Comparison of ENCODE assay signal across 10 cellular contexts in genomic region chr15:31358957-31359721, GRCh38. TPM values are rescaled to one million over a fixed set of nuclear protein-coding genes. Genes with fewer than 3 reads are reported as not detected.
DNase-seq lines count a peak whose midpoint lies in the region; ATAC-seq lines count a peak whose summit lies in the region.
"Had no signal": no experiment of that assay in that cellular context is flagged by ENCODE, and none has a peak within 500 bp of the region (broad histone marks: within the 10 kb centered on the region; RNA-seq: fewer than 3 reads in every experiment).

No MANE protein-coding gene starts in this region.

- H3K9me3 Mint-ChIP-seq in central memory CD8-positive, alpha-beta T cell: no peaks in the 10 kb centered on the region
- H3K9me3 Mint-ChIP-seq in naive thymus-derived CD8-positive, alpha-beta T cell: no peaks in the 10 kb centered on the region

- H3K9me3 ChIP-seq in BLaER1 treated with 17β-estradiol and CSF1 and Interleukin-3, amounts not matched to agents 10 nM and 100 nM (replicated peaks in 1 of 11): no peaks in the 10 kb centered on the region
- no peaks in the 10 kb centered on the region for H3K9me3 ChIP-seq in Karpas-422 (ENCODE audit: low read length)
- H3K9me3 ChIP-seq: ovary had no signal

- H3K4me3 Mint-ChIP-seq in central memory CD8-positive, alpha-beta T cell: peak overlapping the region; percentile 81
- H3K4me3 Mint-ChIP-seq in naive thymus-derived CD8-positive, alpha-beta T cell: peak overlapping the region; percentile 76 to 95 (median 92)

- no peaks in the 10 kb centered on the region for H3K27me3 ChIP-seq in BLaER1 treated with 17β-estradiol and CSF1 and Interleukin-3, amounts not matched to agents 10 nM and 100 nM
- no peaks in the 10 kb centered on the region for H3K27me3 ChIP-seq in Karpas-422 (ENCODE audit: low read length)
- H3K27me3 ChIP-seq: ovary had no signal

- no peak overlapping the region for H2AFZ ChIP-seq in Karpas-422 (ENCODE audit: low read length)

- peaks cover 10 to 24% (median 21%) of the 10 kb centered on the region in 11 experiments; a peak in 20 of 22 replicates for H3K36me3 ChIP-seq in BLaER1 treated with 17β-estradiol and CSF1 and Interleukin-3, amounts not matched to agents 10 nM and 100 nM
- H3K36me3 ChIP-seq in Karpas-422 (ENCODE audit: insufficient read depth, low read length): no peaks in the 10 kb centered on the region
- H3K36me3 ChIP-seq: ovary had no signal

- peaks cover 90% of the 10 kb centered on the region for H3K79me2 ChIP-seq in Karpas-422 (ENCODE audit: low read length)

- peaks cover 56% of the 10 kb centered on the region for H3K36me3 Mint-ChIP-seq in central memory CD8-positive, alpha-beta T cell (ENCODE audit: insufficient read depth)
- peaks cover 0 to 25% (median 16%) of the 10 kb centered on the region in 3 donors for H3K36me3 Mint-ChIP-seq in naive thymus-derived CD8-positive, alpha-beta T cell

- no peak for ATAC-seq in central memory CD8-positive, alpha-beta T cell (replicated peaks; ENCODE audit: extremely low read depth, poor library complexity, severe bottlenecking)
- no peak for ATAC-seq in naive thymus-derived CD8-positive, alpha-beta T cell
- ATAC-seq in HG03521 (IDR thresholded peaks at IDR 0.05; ENCODE audit: unreplicated experiment) (no peak), GM18517 (IDR thresholded peaks at IDR 0.05; ENCODE audit: unreplicated experiment) (no peak)

- POLR2A ChIA-PET in naive thymus-derived CD8-positive, alpha-beta T cell (lab: Charles Lee): interaction anchor here (0.7 to 36.8 kb wide), 13 partner anchors 8 to 144 kb away, joined by 3 to 915 read pairs (median 15); partner anchors contain the start of gene KLF13

- H3K27ac ChIP-seq in BLaER1 treated with 17β-estradiol and CSF1 and Interleukin-3, amounts not matched to agents 10 nM and 100 nM: peak overlapping the region in 9 of 11 experiments; percentile 80 to 94 (median 89); a peak in 18 of 22 replicates
- H3K27ac ChIP-seq in Karpas-422 (ENCODE audit: low read length): peak overlapping the region; percentile 93

- peaks cover 99% of the 10 kb centered on the region for H3K4me1 Mint-ChIP-seq in central memory CD8-positive, alpha-beta T cell
- H3K4me1 Mint-ChIP-seq in naive thymus-derived CD8-positive, alpha-beta T cell: peaks cover 65 to 100% (median 98%) of the 10 kb centered on the region in 4 donors

- H3K27me3 Mint-ChIP-seq in central memory CD8-positive, alpha-beta T cell: no peaks in the 10 kb centered on the region
- no peaks in the 10 kb centered on the region for H3K27me3 Mint-ChIP-seq in naive thymus-derived CD8-positive, alpha-beta T cell

- peak overlapping the region; percentile 66 to 84 (median 77); a peak in 19 of 22 replicates for H3K9ac ChIP-seq in BLaER1 treated with 17β-estradiol and CSF1 and Interleukin-3, amounts not matched to agents 10 nM and 100 nM
- H3K9ac ChIP-seq in Karpas-422 (ENCODE audit: low read length): peak overlapping the region; percentile 46; the same call in 1 of the 2 replicates

- H3K27ac Mint-ChIP-seq in central memory CD8-positive, alpha-beta T cell (ENCODE audit: low read depth): peak overlapping the region; percentile 95
- peak overlapping the region; percentile 96 to 100 (median 98) for H3K27ac Mint-ChIP-seq in naive thymus-derived CD8-positive, alpha-beta T cell

- no peak for DNase-seq in Karpas-422
- no peak for DNase-seq in central memory CD8-positive, alpha-beta T cell (ENCODE audit: low spot score in 2 of 2)
- DNase-seq in naive thymus-derived CD8-positive, alpha-beta T cell: no peak
- DNase-seq in stimulated activated CD4-positive, alpha-beta T cell treated with anti-CD3 and anti-CD28 coated beads, Interleukin-4, amount 100 ng/mL, for 4 hours: no peak
- no peak for DNase-seq in HT-29 (ENCODE audit: low spot score)
- DNase-seq: dermis blood vessel endothelial cell, ovary had no signal

- H3K4me1 ChIP-seq in BLaER1 treated with 17β-estradiol and CSF1 and Interleukin-3, amounts not matched to agents 10 nM and 100 nM: peaks cover 100% of the 10 kb centered on the region in 10 experiments
- H3K4me1 ChIP-seq in Karpas-422 (ENCODE audit: low read length): peaks cover 80% of the 10 kb centered on the region

- peak overlapping the region in 7 of 10 experiments; percentile 3 to 58 (median 49); a peak in 6 of 20 replicates for H3K4me3 ChIP-seq in BLaER1 treated with 17β-estradiol and CSF1 and Interleukin-3, amounts not matched to agents 10 nM and 100 nM
- no peak overlapping the region for H3K4me3 ChIP-seq in Karpas-422 (ENCODE audit: low read length)
- H3K4me3 ChIP-seq: ovary had no signal

- no peaks in the 10 kb centered on the region for H3K9me2 ChIP-seq in Karpas-422 (replicated peaks; ENCODE audit: insufficient read depth, low read length)

- peaks cover 45 to 100% (median 99%) of the 10 kb centered on the region in 11 experiments for H4K20me1 ChIP-seq in BLaER1 treated with 17β-estradiol and CSF1 and Interleukin-3, amounts not matched to agents 10 nM and 100 nM
- no peaks in the 10 kb centered on the region; the same call in 1 of the 2 replicates for H4K20me1 ChIP-seq in Karpas-422 (ENCODE audit: insufficient read depth, low read depth, low read length)

- peak overlapping the region; percentile 87 to 99 (median 94) for H3K4me2 ChIP-seq in BLaER1 treated with 17β-estradiol and CSF1 and Interleukin-3, amounts not matched to agents 10 nM and 100 nM
- H3K4me2 ChIP-seq in Karpas-422 (ENCODE audit: low read depth, low read length, poor library complexity, severe bottlenecking): no peak overlapping the region

RNA-seq across cellular contexts. Expression of gene KLF13, which starts 32.5 kb away (rescaled TPM):
- total RNA-seq in Karpas-422 (2014; rRNA removed; shearing (Covaris generic); ENCODE audit: low replicate concordance): 32.9 and 38.8 TPM in 2 replicates
- total RNA-seq in naive thymus-derived CD8-positive, alpha-beta T cell: 100 to 1,000 TPM; 240 to 244 TPM
- 100 to 1,000 TPM in 1 of 3 donors, 10 to 100 TPM in 2; 70.1 to 102 (median 93.7) TPM for polyA plus RNA-seq in naive thymus-derived CD8-positive, alpha-beta T cell
- total RNA-seq in HT-29 (2014; rRNA removed; shearing (Covaris generic)): 52.2 and 52.7 TPM in 2 replicates
